In genomic region chr1:220786057-220786336, GRCh38 we compare ENCODE assay signal across 8 cellular contexts. TPM values are rescaled to one million over a fixed set of nuclear protein-coding genes. Genes with fewer than 3 reads are reported as not detected.
A peak's percentile ranks its signal among the peaks of the same experiment; 100 is the strongest.
DNase-seq lines count a peak whose midpoint lies in the region; ATAC-seq, FAIRE-seq and TF ChIP-seq lines count a peak whose summit lies in the region.

No MANE protein-coding gene starts in this region.

- no TSS peak for BruUV-seq in endothelial cell of umbilical vein (replicated peaks; lab: Mats Ljungman, UMichigan)

- peak; percentile 24 for ATAC-seq in GM18505 (IDR thresholded peaks at IDR 0.05; ENCODE audit: unreplicated experiment)
- ATAC-seq in HG03175 (IDR thresholded peaks at IDR 0.05; ENCODE audit: unreplicated experiment) = peak; percentile 31
- ATAC-seq in omental fat pad (ENCODE audit: low FRiP score) = peak; percentile 11
- no peak for ATAC-seq in CD4-positive, alpha-beta T cell (ENCODE audit: poor library complexity)
- ATAC-seq in HG02759 (IDR thresholded peaks at IDR 0.05; ENCODE audit: unreplicated experiment) = no peak
- no peak for ATAC-seq in activated naive CD8-positive, alpha-beta T cell treated with anti-CD3 and anti-CD28 coated beads, Interleukin-2, amount 50 U/mL, for 24 hours

- dilution Hi-C loops in endothelial cell of umbilical vein (cut with MboI; ENCODE audit: extremely low pct_ligation_motif_present, low sequenced_read_pairs) = no loop called here

- TF ChIP-seq POLR2A in GM18505 (IDR thresholded peaks at IDR 0.05; ENCODE audit: borderline replicate concordance, extremely low read depth, insufficient read depth, insufficient read length) (no peak), endothelial cell of umbilical vein (IDR thresholded peaks at IDR 0.05; ENCODE audit: low read depth, low read length) (no peak)

- no peaks in the 10 kb centered on the region for H3K9me3 Mint-ChIP-seq in CD4-positive, alpha-beta T cell
- H3K9me3 Mint-ChIP-seq in activated naive CD8-positive, alpha-beta T cell treated with anti-CD3 and anti-CD28 coated beads, Interleukin-2, amount 50 U/mL, for 24 hours = peaks cover 3% of the 10 kb centered on the region

- DNase-seq in endothelial cell of umbilical vein (ENCODE audit: low read depth, low spot score) (peak; percentile 11), omental fat pad (ENCODE audit: low spot score) (no peak)
- no peak for DNase-seq in CD4-positive, alpha-beta T cell
- no peak for DNase-seq in activated CD4-positive, alpha-beta T cell treated with anti-CD3 and anti-CD28 coated beads for 1 hour
- no peak for DNase-seq in activated naive CD8-positive, alpha-beta T cell treated with anti-CD3 and anti-CD28 coated beads, Interleukin-2, amount 50 U/mL, for 24 hours

- no peaks in the 10 kb centered on the region for H3K9me3 ChIP-seq in endothelial cell of umbilical vein (replicated peaks; ENCODE audit: control insufficient read depth, insufficient read depth, low read length)
- H3K9me3 ChIP-seq in CD4-positive, alpha-beta T cell (ENCODE audit: control insufficient read depth, low read length) = no peaks in the 10 kb centered on the region

- H3K36me3 ChIP-seq in endothelial cell of umbilical vein (ENCODE audit: control insufficient read depth in 2 of 2, extremely low read depth in 1 of 2, insufficient read depth in 2 of 2, low read length in 2 of 2) = peaks cover 0 to 2% of the 10 kb centered on the region in 2 experiments

- no peaks in the 10 kb centered on the region for H3K36me3 Mint-ChIP-seq in CD4-positive, alpha-beta T cell (ENCODE audit: low read depth)
- H3K36me3 Mint-ChIP-seq in activated naive CD8-positive, alpha-beta T cell treated with anti-CD3 and anti-CD28 coated beads, Interleukin-2, amount 50 U/mL, for 24 hours (ENCODE audit: low read depth) = no peaks in the 10 kb centered on the region

- no peaks in the 10 kb centered on the region for H4K20me1 ChIP-seq in endothelial cell of umbilical vein (replicated peaks; ENCODE audit: control insufficient read depth, extremely low read depth, insufficient read depth, low read length)

- POLR2A ChIA-PET in endothelial cell of umbilical vein (lab: Charles Lee) = no interaction called here
- POLR2A ChIA-PET in CD4-positive, alpha-beta T cell (lab: Charles Lee) = no interaction called here

- peaks cover 12% of the 10 kb centered on the region for H3K4me1 ChIP-seq in endothelial cell of umbilical vein (ENCODE audit: control insufficient read depth, extremely low read depth, insufficient read depth, low read length)

- CTCF ChIA-PET in endothelial cell of umbilical vein (lab: Charles Lee) = interaction anchor here (0.9 to 7.3 kb wide), 8 partner anchors 9 to 1679 kb away, joined by 3 to 66 read pairs (median 4); no protein-coding TSS in a partner anchor
- CTCF ChIA-PET in CD4-positive, alpha-beta T cell (lab: Charles Lee) = no interaction called here

- peak overlapping the region; percentile 90 for H2AFZ ChIP-seq in endothelial cell of umbilical vein (ENCODE audit: low read depth, low read length)

- no peak overlapping the region for H3K4me3 ChIP-seq in endothelial cell of umbilical vein (replicated peaks in 1 of 3; ENCODE audit: insufficient read depth in 1 of 3, low read depth in 1 of 3, low read length in 3 of 3)

- peaks cover 53% of the 10 kb centered on the region for H3K27me3 Mint-ChIP-seq in CD4-positive, alpha-beta T cell
- H3K27me3 Mint-ChIP-seq in activated naive CD8-positive, alpha-beta T cell treated with anti-CD3 and anti-CD28 coated beads, Interleukin-2, amount 50 U/mL, for 24 hours = peaks cover 51% of the 10 kb centered on the region

- no peaks in the 10 kb centered on the region for H3K4me1 Mint-ChIP-seq in CD4-positive, alpha-beta T cell (ENCODE audit: low read depth)
- H3K4me1 Mint-ChIP-seq in activated naive CD8-positive, alpha-beta T cell treated with anti-CD3 and anti-CD28 coated beads, Interleukin-2, amount 50 U/mL, for 24 hours = peaks cover 4% of the 10 kb centered on the region

- no peaks in the 10 kb centered on the region for H3K9me1 ChIP-seq in endothelial cell of umbilical vein (replicated peaks; ENCODE audit: control insufficient read depth, extremely low read depth, insufficient read depth, low read length)

- no peaks in the 10 kb centered on the region for H3K79me2 ChIP-seq in endothelial cell of umbilical vein (ENCODE audit: control insufficient read depth, insufficient read depth, low read length)

- H3K4me2 ChIP-seq in endothelial cell of umbilical vein (ENCODE audit: insufficient read depth, low read length) = no peak overlapping the region

- TF ChIP-seq CTCF in endothelial cell of umbilical vein (IDR thresholded peaks at IDR 0.05; ENCODE audit: extremely low read depth in 1 of 2, insufficient read depth in 1 of 2, low read depth in 1 of 2, low read length in 2 of 2) = no peak
- TF ChIP-seq CTCF in omental fat pad (IDR thresholded peaks at IDR 0.05) = no peak
- TF ChIP-seq CTCF in CD4-positive, alpha-beta T cell (IDR thresholded peaks at IDR 0.05) = no peak

- no peak overlapping the region for H3K9ac ChIP-seq in endothelial cell of umbilical vein (replicated peaks; ENCODE audit: extremely low read depth, insufficient read depth, low read length)

- intact Hi-C loops in endothelial cell of umbilical vein (cut with micrococcal nuclease) = no loop called here
- intact Hi-C loops in CD4-positive, alpha-beta T cell (cut with DNase I, micrococcal nuclease) = no loop called here

- no peak overlapping the region for H3K27ac ChIP-seq in endothelial cell of umbilical vein (ENCODE audit: insufficient read depth, low read depth, low read length)
- H3K27ac ChIP-seq in CD4-positive, alpha-beta T cell (ENCODE audit: low read depth, low read length) = no peak overlapping the region

- H3K27ac Mint-ChIP-seq in CD4-positive, alpha-beta T cell = no peak overlapping the region
- H3K27ac Mint-ChIP-seq in activated naive CD8-positive, alpha-beta T cell treated with anti-CD3 and anti-CD28 coated beads, Interleukin-2, amount 50 U/mL, for 24 hours = no peak overlapping the region

- no peak for FAIRE-seq in endothelial cell of umbilical vein (lab: Jason Lieb, UNC)

- H3K4me3 Mint-ChIP-seq in CD4-positive, alpha-beta T cell = no peak overlapping the region
- H3K4me3 Mint-ChIP-seq in activated naive CD8-positive, alpha-beta T cell treated with anti-CD3 and anti-CD28 coated beads, Interleukin-2, amount 50 U/mL, for 24 hours = no peak overlapping the region

- no peaks in the 10 kb centered on the region for H3K27me3 ChIP-seq in endothelial cell of umbilical vein (ENCODE audit: control insufficient read depth in 2 of 2, insufficient read depth in 2 of 2, low read length in 2 of 2)
- H3K27me3 ChIP-seq in CD4-positive, alpha-beta T cell (ENCODE audit: control insufficient read depth, insufficient read depth, low read length) = peaks cover 40% of the 10 kb centered on the region

TF ChIP-seq in endothelial cell of umbilical vein, 7 proteins besides CTCF, POLR2A, EP300 and RAD21:
- TF ChIP-seq FOS (IDR thresholded peaks at IDR 0.05; ENCODE audit: borderline replicate concordance, insufficient read depth, low read length) (no peak), JUN (IDR thresholded peaks at IDR 0.05; ENCODE audit: borderline replicate concordance, insufficient read depth, insufficient read length, low read depth) (no peak), MAX (IDR thresholded peaks at IDR 0.05; ENCODE audit: insufficient read depth, insufficient read length) (no peak), EZH2 (IDR thresholded peaks at IDR 0.05; ENCODE audit: borderline replicate concordance, low read depth, low read length, severe bottlenecking) (no peak), POLR2AphosphoS5 (IDR thresholded peaks at IDR 0.05; ENCODE audit: insufficient read depth, low read depth, low read length) (no peak), MYC (IDR thresholded peaks at IDR 0.05; ENCODE audit: low read depth, low read length) (no peak), GATA2 (IDR thresholded peaks at IDR 0.05; ENCODE audit: insufficient read depth, insufficient read length, low read depth, low read length) (no peak)

RNA-seq across cellular contexts. Expression of gene MTARC1, which starts 0.7 kb away (rescaled TPM):
- 3.5 and 4.8 TPM in 2 replicates for total RNA-seq in endothelial cell of umbilical vein
- 0.43 and 0.62 TPM in 2 replicates for polyA plus RNA-seq in endothelial cell of umbilical vein
- 1.1 TPM in 2 replicates for polyA plus RNA-seq in endothelial cell of umbilical vein (2011; cell fraction: cytosol; rRNA removed)
- 1.2 and 1.6 TPM in 2 replicates for polyA plus RNA-seq in endothelial cell of umbilical vein (2011; cell fraction: nucleus; rRNA removed)
- 1.1 and 1.2 TPM in 2 replicates for polyA plus RNA-seq in endothelial cell of umbilical vein (2012)
- polyA minus RNA-seq in endothelial cell of umbilical vein = 0.80 and 2.6 TPM in 2 replicates
- polyA minus RNA-seq in endothelial cell of umbilical vein (2011; cell fraction: cytosol; rRNA and poly(A)+ RNA removed) = 86.1 TPM
- 1.1 and 1.4 TPM in 2 replicates for polyA minus RNA-seq in endothelial cell of umbilical vein (2011; cell fraction: nucleus; rRNA and poly(A)+ RNA removed)
- 100 to 1,000 TPM in 3 of 4 donors, 10 to 100 TPM in 1; 87.2 to 394 (median 192) TPM for total RNA-seq in omental fat pad
- total RNA-seq in CD4-positive, alpha-beta T cell = not detected

RNA-seq across cellular contexts. Expression of gene MTARC2, which starts 37.9 kb away (rescaled TPM):
- 12.0 and 14.1 TPM in 2 replicates for total RNA-seq in endothelial cell of umbilical vein
- polyA plus RNA-seq in endothelial cell of umbilical vein = 9.8 and 10.7 TPM in 2 replicates
- polyA plus RNA-seq in endothelial cell of umbilical vein (2011; cell fraction: cytosol; rRNA removed) = 6.0 and 8.0 TPM in 2 replicates
- polyA plus RNA-seq in endothelial cell of umbilical vein (2011; cell fraction: nucleus; rRNA removed) = 32.7 and 34.7 TPM in 2 replicates
- polyA plus RNA-seq in endothelial cell of umbilical vein (2012) = 16.7 and 17.9 TPM in 2 replicates
- polyA minus RNA-seq in endothelial cell of umbilical vein = 6.1 and 6.2 TPM in 2 replicates
- polyA minus RNA-seq in endothelial cell of umbilical vein (2011; cell fraction: cytosol; rRNA and poly(A)+ RNA removed) = 13.0 TPM
- polyA minus RNA-seq in endothelial cell of umbilical vein (2011; cell fraction: nucleus; rRNA and poly(A)+ RNA removed) = 10.7 and 13.3 TPM in 2 replicates
- 10 to 100 TPM; 15.7 to 31.6 (median 26.7) TPM for total RNA-seq in omental fat pad
- total RNA-seq in CD4-positive, alpha-beta T cell = not detected

Comparison
In these comparisons a context has a peak if more than half of its experiments do, and no peak if none do; other contexts are left out.
1. ATAC-seq: peak in GM18505 (single experiment), HG03175 (single experiment) and omental fat pad (single experiment); none in CD4-positive, alpha-beta T cell (single experiment), HG02759 (single experiment) and activated naive CD8-positive, alpha-beta T cell treated with anti-CD3 and anti-CD28 coated beads, Interleukin-2, amount 50 U/mL, for 24 hours (single experiment).
2. RNA of gene MTARC1, which starts 0.7 kb away (total RNA-seq): 87.2 to 394 TPM in omental fat pad; 3.5 to 4.8 TPM in endothelial cell of umbilical vein and not detected in CD4-positive, alpha-beta T cell; every median in the first group is over 10 times any median in the second.
3. RNA of gene MTARC2, which starts 37.9 kb away (total RNA-seq): 15.7 to 31.6 TPM in omental fat pad and 12.0 to 14.1 TPM in endothelial cell of umbilical vein; not detected in CD4-positive, alpha-beta T cell; every median in the first group is over 10 times any median in the second.